ENCODE assay signal across 22 cellular contexts in genomic region chr21:29721242-29721641, GRCh38.
A peak's percentile ranks its signal among the peaks of the same experiment; 100 is the strongest.
DNase-seq lines count a peak whose midpoint lies in the region; ATAC-seq, FAIRE-seq and TF ChIP-seq lines count a peak whose summit lies in the region.
"Had no signal": no experiment of that assay in that cellular context is flagged by ENCODE, and none has a peak within 500 bp of the region (broad histone marks: within the 10 kb centered on the region; RNA-seq: fewer than 3 reads in every experiment).

No MANE protein-coding gene starts in this region.

- H3K9me2 ChIP-seq in GM23338 (ENCODE audit: insufficient read depth): no peaks in the 10 kb centered on the region

- H3K23me2 ChIP-seq in H1 (ENCODE audit: low read depth, low read length): no peaks in the 10 kb centered on the region

- no peaks in the 10 kb centered on the region for H3K79me1 ChIP-seq in H1 (ENCODE audit: low read depth, low read length)

- no peaks in the 10 kb centered on the region for H3F3A ChIP-seq in GM23338 (replicated peaks; ENCODE audit: low read depth)

- H4K20me1 ChIP-seq in GM23338 (replicated peaks; ENCODE audit: insufficient read depth): no peaks in the 10 kb centered on the region
- H4K20me1 ChIP-seq in H1 (replicated peaks in 1 of 2; ENCODE audit: control insufficient read depth in 1 of 2, insufficient read depth in 2 of 2, low read length in 2 of 2): no peaks in the 10 kb centered on the region

- H3K27ac ChIP-seq in GM23338 (ENCODE audit: low read depth) (no peak overlapping the region), H1 (ENCODE audit: low read depth, low read length) (no peak overlapping the region)
- H3K27ac ChIP-seq: 22Rv1, A549, C4-2B had no signal

- no peak for TF ChIP-seq CTCF in GM23338 (conservative IDR thresholded peaks at IDR 0.05; ENCODE audit: low read depth in 2 of 2)
- TF ChIP-seq CTCF in H1 (IDR thresholded peaks at IDR 0.05; ENCODE audit: control extremely low read depth in 1 of 3, insufficient read depth in 1 of 3, low read depth in 1 of 3, low read length in 3 of 3): no peak
- TF ChIP-seq CTCF in neural crest cell (conservative IDR thresholded peaks at IDR 0.05): no peak

- H3K9me3 Mint-ChIP-seq in GM23338 (peaks cover 11% of the 10 kb centered on the region), neural crest cell (peaks cover 2% of the 10 kb centered on the region)

- POLR2A ChIA-PET in H1 (lab: Charles Lee; ENCODE audit: partially characterized antibody): no interaction called here

- H3K4me3 Mint-ChIP-seq in GM23338 (peak overlapping the region; percentile 6; the same call in 1 of the 3 replicates), neural crest cell (peak overlapping the region; percentile 1)
- H3K4me3 Mint-ChIP-seq: CD4-positive, alpha-beta T cell; IgD-negative memory B cell had no signal

- CTCF ChIA-PET in H1 (lab: Charles Lee; ENCODE audit: partially characterized antibody): no interaction called here

- no peak overlapping the region for H2BK5ac ChIP-seq in H1 (ENCODE audit: low read depth, low read length)

- FAIRE-seq in H1 (lab: Jason Lieb, UNC): no peak
- FAIRE-seq: A549, D721Med, GM12892, GM18507 had no signal

- H3K79me2 ChIP-seq in GM23338 (replicated peaks; ENCODE audit: insufficient read depth) (no peaks in the 10 kb centered on the region), H1 (ENCODE audit: control insufficient read depth in 1 of 2, insufficient read depth in 2 of 2, low read length in 2 of 2) (no peaks in the 10 kb centered on the region)

- ATAC-seq in GM23338 (peak; percentile 93), SK-N-SH treated with all-trans-retinoic acid at 6 μM for 48 hours (no peak)
- ATAC-seq: A549 had no signal

- H2BK15ac ChIP-seq in H1 (ENCODE audit: low read length): no peak overlapping the region

- DNase-seq in GM23338 (ENCODE audit: low spot score) (no peak), SHP77 treated with DMSO at 0.1 percent for 48 hours (lab: John Stamatoyannopoulos, UW) (peak; percentile 13), H1 (ENCODE audit: low read depth in 1 of 2, low spot score in 2 of 2) (no peak), neural crest cell (ENCODE audit: low read depth, low spot score) (no peak), cardiac septum (ENCODE audit: low spot score) (no peak), HuH-7.5 (ENCODE audit: low spot score) (no peak), NCI-H187 treated with DMSO at 0.1 percent for 48 hours (lab: John Stamatoyannopoulos, UW) (no peak)
- DNase-seq: AML-193; Caco-2; CD4-positive, alpha-beta T cell; GDM1; GOT3; H9; KG1 had no signal

- H2BK20ac ChIP-seq in H1 (ENCODE audit: low read length): no peak overlapping the region

- no peak overlapping the region for H3K4ac ChIP-seq in H1 (replicated peaks; ENCODE audit: insufficient read length, low read depth, low read length)

- H3K23ac ChIP-seq in H1 (ENCODE audit: insufficient read length): no peak overlapping the region

- H3K56ac ChIP-seq in H1 (replicated peaks; ENCODE audit: insufficient read length, low read depth, low read length): no peak overlapping the region

- H3K9ac ChIP-seq in H1 (replicated peaks in 1 of 4; ENCODE audit: extremely low read depth in 1 of 4, low read depth in 3 of 4, low read length in 3 of 4): no peak overlapping the region

- no peak for TF ChIP-seq RAD21 in H1 (IDR thresholded peaks at IDR 0.05 in 1 of 2, conservative IDR thresholded peaks at IDR 0.05 in 1 of 2; ENCODE audit: low read depth in 2 of 2, low read length in 2 of 2)

- H3K36me3 ChIP-seq in GM23338 (ENCODE audit: insufficient read depth) (no peaks in the 10 kb centered on the region), H1 (ENCODE audit: control insufficient read depth in 2 of 4, insufficient read depth in 4 of 4, low read length in 3 of 4) (no peaks in the 10 kb centered on the region)

- H3K4me1 ChIP-seq in GM23338 (ENCODE audit: insufficient read depth) (peaks cover 7% of the 10 kb centered on the region; the same call in 1 of the 2 replicates), H1 (replicated peaks in 1 of 4; ENCODE audit: control insufficient read depth in 3 of 4, insufficient read depth in 4 of 4, low read length in 3 of 4) (peaks cover 0 to 5% (median 2%) of the 10 kb centered on the region in 4 experiments; a peak in 3 of 7 replicates)
- H3K4me1 ChIP-seq: A549 had no signal

- H3K4me3 ChIP-seq in GM23338 (no peak overlapping the region), H1 (ENCODE audit: extremely low read depth in 1 of 4, insufficient read depth in 2 of 4, low read depth in 3 of 4, low read length in 4 of 4) (peak overlapping the region in 1 of 4 experiments; percentile 5; a peak in 1 of 8 replicates)
- H3K4me3 ChIP-seq: A549 had no signal

- TF ChIP-seq EP300 in H1 (IDR thresholded peaks at IDR 0.05; ENCODE audit: borderline replicate concordance in 1 of 2, low read depth in 2 of 2, low read length in 2 of 2): no peak

- H2AFZ ChIP-seq in GM23338: 0 out of 2 replicates have a peak overlapping the region, but pooled peaks have one; percentile 61
- H2AFZ ChIP-seq in H1 (ENCODE audit: low read length): no peak overlapping the region

- H2BK12ac ChIP-seq in H1 (ENCODE audit: low read depth, low read length): no peak overlapping the region

- no peak overlapping the region for H4K8ac ChIP-seq in H1 (ENCODE audit: extremely low read depth, insufficient read depth, low read length)

- no peak overlapping the region for H3K27ac Mint-ChIP-seq in GM23338
- H3K27ac Mint-ChIP-seq in neural crest cell (ENCODE audit: unreplicated experiment): no peak overlapping the region
- H3K27ac Mint-ChIP-seq: CD4-positive, alpha-beta T cell; IgD-negative memory B cell had no signal

- no peak overlapping the region for H2BK120ac ChIP-seq in H1 (replicated peaks; ENCODE audit: low read depth, low read length)

- no peak overlapping the region for H3K18ac ChIP-seq in H1 (ENCODE audit: extremely low read depth, low read length)

- H3K4me1 Mint-ChIP-seq in GM23338 (peaks cover 21% of the 10 kb centered on the region), neural crest cell (peaks cover 15% of the 10 kb centered on the region)
- H3K4me1 Mint-ChIP-seq: IgD-negative memory B cell had no signal

- H3K36me3 Mint-ChIP-seq in GM23338 (ENCODE audit: low read depth): peaks cover 11% of the 10 kb centered on the region
- H3K36me3 Mint-ChIP-seq in neural crest cell (ENCODE audit: low read depth): no peaks in the 10 kb centered on the region
- H3K36me3 Mint-ChIP-seq: IgD-negative memory B cell had no signal

- H3K9me3 ChIP-seq in H1 (ENCODE audit: insufficient read depth in 2 of 2, low read depth in 1 of 2, low read length in 1 of 2): peaks cover 10 to 11% of the 10 kb centered on the region in 2 experiments; a peak in 3 of 4 replicates
- H3K9me3 ChIP-seq: A549, Caco-2 had no signal

- no peak overlapping the region for H3K14ac ChIP-seq in H1 (ENCODE audit: insufficient read length)

- H3K27me3 Mint-ChIP-seq in GM23338 (ENCODE audit: insufficient read depth, low read depth, poor library complexity): peaks cover 2% of the 10 kb centered on the region
- no peaks in the 10 kb centered on the region for H3K27me3 Mint-ChIP-seq in neural crest cell (ENCODE audit: low read depth)

- intact Hi-C loops in cardiac septum (cut with DNase I): no loop called here

- no peak overlapping the region for H2AK5ac ChIP-seq in H1 (ENCODE audit: low read depth, low read length)

- H4K5ac ChIP-seq in H1 (ENCODE audit: insufficient read length, low read depth, low read length): no peak overlapping the region

- H4K91ac ChIP-seq in H1 (replicated peaks; ENCODE audit: insufficient read length, low read length): no peak overlapping the region

- H3K27me3 ChIP-seq in GM23338 (ENCODE audit: insufficient read depth) (no peaks in the 10 kb centered on the region), H1 (replicated peaks in 1 of 4; ENCODE audit: control insufficient read depth in 3 of 4, extremely low read depth in 1 of 4, insufficient read depth in 3 of 4, low read length in 3 of 4) (no peaks in the 10 kb centered on the region)

- no peak for TF ChIP-seq POLR2A in H1 (IDR thresholded peaks at IDR 0.05; ENCODE audit: control extremely low read depth in 1 of 2, low read depth in 2 of 2, low read length in 2 of 2)

- H3K4me2 ChIP-seq in GM23338 (peak overlapping the region; percentile 16; the same call in 1 of the 2 replicates), H1 (ENCODE audit: insufficient read depth in 1 of 2, low read depth in 2 of 2, low read length in 2 of 2) (peak overlapping the region; percentile 28 to 33; a peak in 3 of 4 replicates)
- H3K4me2 ChIP-seq: A549 had no signal

- WGBS in H1 (ENCODE audit: extremely low coverage in 1 of 2, insufficient coverage in 1 of 2, insufficient read length in 1 of 2, insufficient replicate concordance in 2 of 2, low coverage in 1 of 2, low lambda C conversion rate in 2 of 2, missing lambda C conversion rate in 1 of 2), 2 experiments: 34% methylated on average over 5 of the region's 5 CpGs; no CpG with 5 or more reads in 1 of the 2 experiments

TF ChIP-seq in GM23338, 12 proteins besides CTCF, POLR2A, EP300 and RAD21 (continues in another document):
- TF ChIP-seq EZH2 (IDR thresholded peaks at IDR 0.05; ENCODE audit: low read depth, unreplicated experiment) (no peak), NANOG (IDR thresholded peaks at IDR 0.05; ENCODE audit: borderline replicate concordance) (no peak)

TF ChIP-seq in H1, 55 proteins besides CTCF, POLR2A, EP300 and RAD21:
- TF ChIP-seq CEBPB (IDR thresholded peaks at IDR 0.05; ENCODE audit: low read depth, low read length): no peak

TF ChIP-seq in SK-N-SH treated with all-trans-retinoic acid at 6 μM for 48 hours, 23 proteins besides CTCF, POLR2A, EP300 and RAD21:
- TF ChIP-seq BACH2 (CRISPR knock-in tag; IDR thresholded peaks at IDR 0.05; ENCODE audit: borderline replicate concordance): no peak
TF ChIP-seq in SK-N-SH treated with all-trans-retinoic acid at 6 μM for 48 hours: peak in this region for 0.
